1 cellular context compared by ENCODE assay signal in genomic region chr14:50532502-50533313, GRCh38.
A peak's percentile ranks its signal among the peaks of the same experiment; 100 is the strongest.
TF ChIP-seq lines count a peak whose summit lies in the region.

MAP4K5 (minus strand) TSS chr14:50532569; CDS start chr14:50532049, 520 bp downstream.

TF ChIP-seq in K562, 482 proteins besides CTCF, POLR2A, EP300 and RAD21 (continued from another document and continues in another):
- TF ChIP-seq FOXP4 (CRISPR knock-in tag; IDR thresholded peaks at IDR 0.05; ENCODE audit: borderline replicate concordance) (no peak), ZNF124 (CRISPR knock-in tag; IDR thresholded peaks at IDR 0.05) (no peak), GABPB1 (CRISPR knock-in tag; IDR thresholded peaks at IDR 0.05) (peak; percentile 64; the same call in 1 of the 2 replicates), KLF10 (CRISPR knock-in tag; IDR thresholded peaks at IDR 0.05) (no peak), LEF1 (IDR thresholded peaks at IDR 0.05) (no peak), ARID3A (IDR thresholded peaks at IDR 0.05; ENCODE audit: borderline replicate concordance, low read depth, low read length) (no peak), PTRF (tag; IDR thresholded peaks at IDR 0.05) (no peak), RBM39 (optimal IDR thresholded peaks at IDR 0.05; ENCODE audit: low read depth, low read length) (no peak), EWSR1 (IDR thresholded peaks at IDR 0.05; ENCODE audit: borderline replicate concordance, low read depth, partially characterized antibody) (no peak), MTA3 (IDR thresholded peaks at IDR 0.05; ENCODE audit: borderline replicate concordance) (peak; percentile 12; the same call in 1 of the 2 replicates), RFX5 (IDR thresholded peaks at IDR 0.05; ENCODE audit: low read depth, low read length) (no peak), ZBTB17 (CRISPR knock-in tag; IDR thresholded peaks at IDR 0.05) (no peak), CHAMP1 (IDR thresholded peaks at IDR 0.05) (no peak), MAX (CRISPR knock-in tag; IDR thresholded peaks at IDR 0.05) (peak; percentile 61), TCF7L2 (IDR thresholded peaks at IDR 0.05; ENCODE audit: low read depth, low read length) (no peak), ILK (tag; IDR thresholded peaks at IDR 0.05; ENCODE audit: borderline replicate concordance, low read depth) (no peak), UBTF (IDR thresholded peaks at IDR 0.05; ENCODE audit: borderline replicate concordance in 1 of 2, low read depth in 2 of 2, low read length in 2 of 2) (peak; percentile 73 to 74; a peak in 1 of 4 replicates), SMAD1 (IDR thresholded peaks at IDR 0.05; ENCODE audit: low read depth, low read length, partially characterized antibody) (no peak), PRPF4 (IDR thresholded peaks at IDR 0.05; ENCODE audit: insufficient read depth, low read depth, low read length, poor library complexity, severe bottlenecking) (no peak), MBD1 (CRISPR knock-in tag; IDR thresholded peaks at IDR 0.05) (no peak), GTF2B (IDR thresholded peaks at IDR 0.05; ENCODE audit: extremely low read depth, insufficient read length) (no peak), TAL1 (IDR thresholded peaks at IDR 0.05) (no peak), CHCHD3 (CRISPR knock-in tag; IDR thresholded peaks at IDR 0.05) (no peak), ZBTB33 (CRISPR knock-in tag; IDR thresholded peaks at IDR 0.05) (no peak), SMC3 (conservative IDR thresholded peaks at IDR 0.05; ENCODE audit: insufficient read depth, low read depth, low read length) (peak; percentile 81), ZNF740 (CRISPR knock-in tag; IDR thresholded peaks at IDR 0.05) (no peak), ZNF740 (tag; IDR thresholded peaks at IDR 0.05) (no peak), SRF (CRISPR knock-in tag; IDR thresholded peaks at IDR 0.05) (peak in 1 of 2 experiments; percentile 49; a peak in 1 of 4 replicates), SNRNP70 (optimal IDR thresholded peaks at IDR 0.05; ENCODE audit: low read depth, low read length) (no peak), KLF13 (tag; IDR thresholded peaks at IDR 0.05; ENCODE audit: borderline replicate concordance, low read depth) (no peak), USF1 (CRISPR knock-in tag; IDR thresholded peaks at IDR 0.05) (no peak), YY1 (IDR thresholded peaks at IDR 0.05; ENCODE audit: borderline replicate concordance in 1 of 3, control insufficient read depth in 1 of 3, extremely low read depth in 1 of 3, insufficient read depth in 3 of 3, insufficient read length in 1 of 3, insufficient replicate concordance in 2 of 3, low read depth in 1 of 3, low read length in 2 of 3) (peak in 2 of 3 experiments; percentile 57 to 58), HEY1 (CRISPR knock-in tag; IDR thresholded peaks at IDR 0.05; ENCODE audit: borderline replicate concordance) (no peak), ZKSCAN1 (IDR thresholded peaks at IDR 0.05; ENCODE audit: low read depth, low read length) (no peak), BRD4 (IDR thresholded peaks at IDR 0.05) (no peak), TRIM28 (IDR thresholded peaks at IDR 0.05) (no peak), CBX5 (IDR thresholded peaks at IDR 0.05; ENCODE audit: borderline replicate concordance, low read depth) (no peak), ARID3B (CRISPR knock-in tag; IDR thresholded peaks at IDR 0.05; ENCODE audit: borderline replicate concordance) (no peak), STAT6 (CRISPR knock-in tag; IDR thresholded peaks at IDR 0.05) (no peak)
